ENCODE assay signal across 1 cellular context in the genomic region with DNA sequence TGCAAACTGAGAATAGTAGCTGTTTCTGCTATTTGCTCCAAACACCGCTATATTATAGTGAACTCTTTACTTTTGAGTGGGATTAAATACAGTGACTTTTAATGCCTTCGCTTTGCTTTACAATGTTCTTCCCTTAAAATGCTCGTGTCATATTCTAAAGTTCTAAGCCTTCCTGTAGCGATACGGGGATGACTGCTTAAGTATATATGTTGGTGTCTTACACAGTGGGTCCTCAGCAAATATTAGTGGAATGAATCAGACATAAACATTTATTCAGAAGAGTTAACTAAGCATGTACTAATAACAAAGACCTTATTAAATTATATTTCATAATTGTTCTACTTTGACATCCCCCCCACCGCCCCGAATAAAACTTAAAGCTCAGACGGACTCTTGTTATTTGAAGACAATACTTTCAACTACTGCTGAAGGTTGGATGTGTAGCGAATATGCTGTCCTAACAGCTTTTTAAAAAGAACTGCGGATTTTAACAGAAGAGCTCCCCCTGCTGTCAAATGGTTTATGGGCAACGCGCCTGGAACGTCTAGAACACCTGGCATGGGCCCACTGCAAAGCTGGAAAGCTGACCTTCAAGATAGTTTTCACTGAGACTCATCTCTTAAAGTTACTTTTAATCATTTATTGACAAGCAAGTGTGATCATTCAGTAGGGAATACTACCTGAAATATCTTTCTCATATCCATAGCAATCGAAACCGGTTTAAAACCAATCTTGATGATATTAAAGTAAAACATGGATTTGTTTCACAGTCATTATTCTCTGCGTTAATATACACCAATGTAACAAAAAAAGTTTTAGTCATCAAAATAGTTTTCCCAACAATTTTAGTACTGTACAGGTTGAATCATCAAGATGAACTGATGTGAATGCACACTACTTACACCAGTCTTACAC.
A peak's percentile ranks its signal among the peaks of the same experiment; 100 is the strongest.
TF ChIP-seq lines count a peak whose summit lies in the region.

No MANE protein-coding gene starts in this region.

TF ChIP-seq in IMR-90, 13 proteins besides CTCF, POLR2A, EP300 and RAD21 (continued from another document):
- TF ChIP-seq, protein P1, sequence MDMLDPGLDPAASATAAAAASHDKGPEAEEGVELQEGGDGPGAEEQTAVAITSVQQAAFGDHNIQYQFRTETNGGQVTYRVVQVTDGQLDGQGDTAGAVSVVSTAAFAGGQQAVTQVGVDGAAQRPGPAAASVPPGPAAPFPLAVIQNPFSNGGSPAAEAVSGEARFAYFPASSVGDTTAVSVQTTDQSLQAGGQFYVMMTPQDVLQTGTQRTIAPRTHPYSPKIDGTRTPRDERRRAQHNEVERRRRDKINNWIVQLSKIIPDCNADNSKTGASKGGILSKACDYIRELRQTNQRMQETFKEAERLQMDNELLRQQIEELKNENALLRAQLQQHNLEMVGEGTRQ (IDR thresholded peaks at IDR 0.05; ENCODE audit: low read depth, low read length): no peak
- TF ChIP-seq SMC3 (IDR thresholded peaks at IDR 0.05; ENCODE audit: low read depth, low read length) (peak; percentile 94), RCOR1 (IDR thresholded peaks at IDR 0.05; ENCODE audit: insufficient replicate concordance, low read length) (no peak), MAZ (IDR thresholded peaks at IDR 0.05; ENCODE audit: borderline replicate concordance, low read depth, low read length) (no peak), MXI1 (IDR thresholded peaks at IDR 0.05; ENCODE audit: borderline replicate concordance, low read depth, low read length) (no peak), CEBPB (IDR thresholded peaks at IDR 0.05; ENCODE audit: low read depth, low read length) (no peak)
- TF ChIP-seq, protein P2, sequence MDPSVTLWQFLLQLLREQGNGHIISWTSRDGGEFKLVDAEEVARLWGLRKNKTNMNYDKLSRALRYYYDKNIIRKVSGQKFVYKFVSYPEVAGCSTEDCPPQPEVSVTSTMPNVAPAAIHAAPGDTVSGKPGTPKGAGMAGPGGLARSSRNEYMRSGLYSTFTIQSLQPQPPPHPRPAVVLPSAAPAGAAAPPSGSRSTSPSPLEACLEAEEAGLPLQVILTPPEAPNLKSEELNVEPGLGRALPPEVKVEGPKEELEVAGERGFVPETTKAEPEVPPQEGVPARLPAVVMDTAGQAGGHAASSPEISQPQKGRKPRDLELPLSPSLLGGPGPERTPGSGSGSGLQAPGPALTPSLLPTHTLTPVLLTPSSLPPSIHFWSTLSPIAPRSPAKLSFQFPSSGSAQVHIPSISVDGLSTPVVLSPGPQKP (IDR thresholded peaks at IDR 0.05; ENCODE audit: borderline replicate concordance, low read depth, low read length): no peak
